Comparison of ENCODE assay signal across 16 cellular contexts in genomic region chr2:38580237-38580636, GRCh38. TPM values are rescaled to one million over a fixed set of nuclear protein-coding genes. Genes with fewer than 3 reads are reported as not detected.
DNase-seq lines count a peak whose midpoint lies in the region; ATAC-seq, FAIRE-seq and TF ChIP-seq lines count a peak whose summit lies in the region.
"Had no signal": no experiment of that assay in that cellular context is flagged by ENCODE, and none has a peak within 500 bp of the region (broad histone marks: within the 10 kb centered on the region; RNA-seq: fewer than 3 reads in every experiment).

No MANE protein-coding gene starts in this region.

- no peaks in the 10 kb centered on the region for H3K9me3 ChIP-seq in Panc1 (ENCODE audit: control insufficient read depth, insufficient read depth, low read depth, low read length)
- no peaks in the 10 kb centered on the region for H3K9me3 ChIP-seq in iPS-20b (ENCODE audit: insufficient read depth, low read depth, low read length)
- H3K9me3 ChIP-seq: BE2C had no signal

- TF ChIP-seq CTCF in D721Med (IDR thresholded peaks at IDR 0.05; ENCODE audit: insufficient read depth, missing control alignments) (no peak), Panc1 (IDR thresholded peaks at IDR 0.05) (no peak), GM13977 (IDR thresholded peaks at IDR 0.05; ENCODE audit: extremely low read depth, insufficient read depth, missing control alignments) (no peak)

- peaks cover 15% of the 10 kb centered on the region; the same call in 1 of the 2 replicates for H3K4me1 ChIP-seq in Panc1 (ENCODE audit: control insufficient read depth, insufficient read depth, low read length)
- peaks cover 11% of the 10 kb centered on the region for H3K4me1 ChIP-seq in iPS-20b (ENCODE audit: insufficient read depth, low read length)

- BruUV-seq in Panc1 (replicated peaks; lab: Mats Ljungman, UMichigan), result TSS peak; percentile 4

- no peak for ATAC-seq in Panc1
- no peak for ATAC-seq in GM18517 (IDR thresholded peaks at IDR 0.05; ENCODE audit: unreplicated experiment)

- CTCF ChIA-PET in Panc1 (lab: Charles Lee), result interaction anchor here (0.7 to 1.1 kb wide), 2 partner anchors 13 to 146 kb away, joined by 3 to 6 read pairs; no protein-coding TSS in a partner anchor

- H3K27ac ChIP-seq in Panc1 (ENCODE audit: low read length) (no peak overlapping the region), iPS-20b (ENCODE audit: low read length) (no peak overlapping the region)
- H3K27ac ChIP-seq: C4-2B, KMS-11 had no signal

- POLR2A ChIA-PET in Panc1 (lab: Charles Lee), result interaction anchor here (0.9 kb wide), 1 partner anchor 16 kb away, joined by 5 read pairs; no protein-coding TSS in a partner anchor

- no peak for DNase-seq in D721Med (ENCODE audit: insufficient read length, low spot score)
- no peak for DNase-seq in H54 (ENCODE audit: insufficient read length, low spot score)
- no peak for DNase-seq in Panc1 (ENCODE audit: low read depth, low spot score)
- DNase-seq in posterior vena cava (ENCODE audit: low spot score), result no peak
- no peak for DNase-seq in GM13977 (ENCODE audit: low spot score)
- DNase-seq: BE2C; CD4-positive, alpha-beta memory T cell; DMS153; DMS79 treated with DMSO at 0.1 percent for 48 hours; EL; H7 had no signal

- no peaks in the 10 kb centered on the region for H3K27me3 ChIP-seq in Panc1 (ENCODE audit: control insufficient read depth, insufficient read depth, low read length)
- no peaks in the 10 kb centered on the region for H3K27me3 ChIP-seq in iPS-20b (ENCODE audit: insufficient read depth, low read length)
- H3K27me3 ChIP-seq: BE2C had no signal

- H3K4me3 ChIP-seq in Panc1 (ENCODE audit: low read depth in 2 of 2, low read length in 2 of 2) (no peak overlapping the region), iPS-20b (ENCODE audit: low read length) (peak overlapping the region; percentile 37; the same call in 1 of the 2 replicates)

- TF ChIP-seq POLR2A in H54 (IDR thresholded peaks at IDR 0.05; ENCODE audit: low read depth, low read length), result no peak

- intact Hi-C loops in Panc1 (cut with micrococcal nuclease; ENCODE audit: unreplicated experiment), result loop anchor here (5.0 kb wide), 1 partner anchor 147 kb away; no protein-coding TSS in a partner anchor
- intact Hi-C loops in posterior vena cava (cut with DNase I), result loop anchor here in 1 of 2 donors (5.0 kb wide), 1 partner anchor 147 kb away; no protein-coding TSS in a partner anchor

- peaks cover 26% of the 10 kb centered on the region for H3K36me3 ChIP-seq in Panc1 (ENCODE audit: control insufficient read depth, insufficient read depth, low read length)
- peaks cover 78% of the 10 kb centered on the region for H3K36me3 ChIP-seq in iPS-20b (ENCODE audit: insufficient read depth, low read depth, low read length)

- FAIRE-seq in D721Med (lab: Jason Lieb, UNC), result peak; percentile 53
- FAIRE-seq in H54 (lab: Jason Lieb, UNC), result peak; percentile 41
- FAIRE-seq: GM12891 had no signal

- in situ Hi-C loops in Panc1 (cut with HindIII; ENCODE audit: low pct_unique_long_range_greater_than_20kb, low sequenced_read_pairs) (loop anchor here (25.0 kb wide), 1 partner anchor 157 kb away; no protein-coding TSS in a partner anchor), GM13977 (cut with MboI; ENCODE audit: low pct_unique_long_range_greater_than_20kb, low sequenced_read_pairs, unreplicated experiment) (loop anchor here (10.0 kb wide), 1 partner anchor 155 kb away; no protein-coding TSS in a partner anchor)

- peak overlapping the region; percentile 27; the same call in 1 of the 2 replicates for H3K9ac ChIP-seq in iPS-20b (ENCODE audit: low read depth, low read length)
- H3K9ac ChIP-seq: KMS-11 had no signal

RNA-seq across cellular contexts. Expression of gene HNRNPLL, which starts 22.5 kb away (rescaled TPM):
- total RNA-seq in Panc1 (2021; ENCODE audit: unreplicated experiment), result 69.8 TPM
- polyA plus RNA-seq in Panc1 (2012; ENCODE audit: insufficient read length), result 25.6 TPM
- 10 to 100 TPM; 54.6 to 55.6 TPM for total RNA-seq in posterior vena cava
